In the genomic region with DNA sequence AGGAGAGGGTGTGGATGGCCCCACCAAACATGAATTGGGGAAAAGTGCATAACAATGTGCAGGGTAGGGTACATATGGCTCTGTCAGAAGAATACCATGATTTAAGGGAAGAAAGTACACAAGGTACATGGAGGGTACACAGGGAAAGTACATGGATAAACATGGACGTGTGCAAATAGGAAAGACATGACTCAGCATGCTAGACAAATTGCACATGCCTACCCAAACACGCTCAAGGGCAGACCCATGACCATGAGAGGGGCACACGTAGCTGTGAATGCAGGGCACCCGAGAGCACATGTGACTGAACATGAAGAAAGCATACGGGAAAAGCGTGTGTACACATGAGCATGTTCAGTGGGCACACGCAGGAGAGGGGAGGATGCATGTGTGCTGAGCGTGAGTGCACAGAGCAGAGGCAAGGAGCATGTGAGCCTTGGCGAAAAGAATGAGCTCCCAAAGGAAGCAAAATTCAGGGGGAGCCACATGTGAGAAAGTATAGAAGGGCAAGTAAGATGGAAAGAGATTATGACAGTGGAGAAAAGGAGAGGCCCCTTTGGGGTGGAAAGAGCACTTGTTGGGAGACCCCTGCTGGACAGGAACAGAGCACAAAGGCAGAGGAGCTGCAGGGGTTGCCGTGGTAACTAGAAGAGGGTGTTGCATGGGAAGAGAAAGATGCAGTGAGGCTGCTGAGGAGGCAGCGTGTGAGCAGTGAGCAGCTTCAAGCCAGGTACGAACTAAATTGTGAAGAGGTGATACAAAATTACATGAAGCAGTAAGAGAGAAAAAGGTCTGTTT, we compare ENCODE assay signal across 10 cellular contexts. TPM values are rescaled to one million over a fixed set of nuclear protein-coding genes. Genes with fewer than 3 reads are reported as not detected.
DNase-seq lines count a peak whose midpoint lies in the region; ATAC-seq, FAIRE-seq and TF ChIP-seq lines count a peak whose summit lies in the region.
"Had no signal": no experiment of that assay in that cellular context is flagged by ENCODE, and none has a peak within 500 bp of the region (broad histone marks: within the 10 kb centered on the region; RNA-seq: fewer than 3 reads in every experiment).

No MANE protein-coding gene starts in this region.

- no peaks in the 10 kb centered on the region for H3K9me3 ChIP-seq in WERI-Rb-1 (ENCODE audit: severe bottlenecking)
- no peaks in the 10 kb centered on the region for H3K9me3 ChIP-seq in mesenchymal stem cell (ENCODE audit: control insufficient read depth, low read length)

- no peaks in the 10 kb centered on the region for H3K9me3 Mint-ChIP-seq in natural killer cell

- no peak overlapping the region for H3K9ac ChIP-seq in mesenchymal stem cell (ENCODE audit: low read length)

- H3K23ac ChIP-seq in mesenchymal stem cell (ENCODE audit: low read length in 2 of 2): no peak overlapping the region

- H3K4me3 ChIP-seq in WERI-Rb-1 (ENCODE audit: low read depth, low read length) (no peak overlapping the region), mesenchymal stem cell (ENCODE audit: insufficient read depth in 1 of 2, low read depth in 1 of 2, low read length in 2 of 2) (no peak overlapping the region)
- H3K4me3 ChIP-seq: skin epidermis had no signal

- no peak overlapping the region for H2AFZ ChIP-seq in mesenchymal stem cell (ENCODE audit: low read depth, low read length)

- H2BK12ac ChIP-seq in mesenchymal stem cell (ENCODE audit: low read length in 2 of 2): no peak overlapping the region

- intact Hi-C loops in natural killer cell (cut with micrococcal nuclease): no loop called here

- H3K4me1 Mint-ChIP-seq in natural killer cell: no peaks in the 10 kb centered on the region

- H4K91ac ChIP-seq in mesenchymal stem cell (ENCODE audit: low read length): no peak overlapping the region

- FAIRE-seq in HTR-8/SVneo (lab: Jason Lieb, UNC): no peak

- H2BK120ac ChIP-seq in mesenchymal stem cell (ENCODE audit: low read depth, low read length): no peak overlapping the region

- H3K27ac Mint-ChIP-seq in natural killer cell: no peak overlapping the region

- H2BK15ac ChIP-seq in mesenchymal stem cell (ENCODE audit: low read depth, poor library complexity, severe bottlenecking): no peak overlapping the region

- H3K4me2 ChIP-seq in mesenchymal stem cell (ENCODE audit: low read length, poor library complexity, severe bottlenecking): no peak overlapping the region

- H3K27ac ChIP-seq in WERI-Rb-1 (no peak overlapping the region), mesenchymal stem cell (ENCODE audit: low read length, poor library complexity, severe bottlenecking) (no peak overlapping the region)
- H3K27ac ChIP-seq: skin epidermis had no signal

- peaks cover 14 to 20% of the 10 kb centered on the region in 2 donors for H3K27me3 Mint-ChIP-seq in natural killer cell (ENCODE audit: low read depth in 2 of 2)

- H3K14ac ChIP-seq in mesenchymal stem cell (ENCODE audit: low read length in 2 of 2): no peak overlapping the region

- peaks cover 2% of the 10 kb centered on the region for H3K79me1 ChIP-seq in mesenchymal stem cell (replicated peaks; ENCODE audit: low read length, poor library complexity, severe bottlenecking)

- no peaks in the 10 kb centered on the region for H3K27me3 ChIP-seq in WERI-Rb-1 (ENCODE audit: insufficient read depth, low read depth, severe bottlenecking)
- H3K27me3 ChIP-seq in mesenchymal stem cell (ENCODE audit: control insufficient read depth in 1 of 2, insufficient read depth in 1 of 2, low read length in 2 of 2): no peaks in the 10 kb centered on the region

- no peak overlapping the region for H4K8ac ChIP-seq in mesenchymal stem cell (ENCODE audit: low read length)

- peaks cover 62% of the 10 kb centered on the region for H3K36me3 ChIP-seq in WERI-Rb-1
- peaks cover 57 to 71% of the 10 kb centered on the region in 2 experiments for H3K36me3 ChIP-seq in mesenchymal stem cell (ENCODE audit: control insufficient read depth in 1 of 2, insufficient read depth in 2 of 2, low read depth in 1 of 2, low read length in 2 of 2)

- H3K36me3 Mint-ChIP-seq in natural killer cell: no peaks in the 10 kb centered on the region

- 96% methylated on average over 12 of the region's 12 CpGs for WGBS in mesenchymal stem cell

- no peak overlapping the region for H3K4ac ChIP-seq in mesenchymal stem cell (ENCODE audit: low read depth in 1 of 2, low read length in 2 of 2)

- no peak overlapping the region for H3K18ac ChIP-seq in mesenchymal stem cell (ENCODE audit: low read depth in 1 of 2, low read length in 2 of 2)

- H3K4me1 ChIP-seq in mesenchymal stem cell (ENCODE audit: control insufficient read depth, insufficient read depth, low read depth, low read length): no peaks in the 10 kb centered on the region

- TF ChIP-seq CTCF in WERI-Rb-1 (IDR thresholded peaks at IDR 0.05; ENCODE audit: low read depth, low read length) (peak; percentile 75), natural killer cell (IDR thresholded peaks at IDR 0.05) (no peak)

- no peak overlapping the region for H2AK5ac ChIP-seq in mesenchymal stem cell (ENCODE audit: low read length, severe bottlenecking)

- ATAC-seq in natural killer cell: no peak
- ATAC-seq in GM18868 (IDR thresholded peaks at IDR 0.05; ENCODE audit: unreplicated experiment): no peak

- DNase-seq in NCI-H1417 (lab: John Stamatoyannopoulos, UW): peak; percentile 6 to 73 (median 39)
- no peak for DNase-seq in NCI-H1417 treated with DMSO at 0.1 percent for 48 hours (lab: John Stamatoyannopoulos, UW)
- peak; percentile 31 for DNase-seq in HTR-8/SVneo (ENCODE audit: insufficient read length, low spot score)
- DNase-seq in WERI-Rb-1: peak; percentile 70
- peak; percentile 54 for DNase-seq in mesenchymal stem cell
- DNase-seq in natural killer cell: no peak
- no peak for DNase-seq in activated gamma-delta T cell treated with Interleukin-2 at 50 U/mL for 16 hours
- DNase-seq: T1000 had no signal

- H2BK5ac ChIP-seq in mesenchymal stem cell (ENCODE audit: low read depth, low read length, poor library complexity, severe bottlenecking): no peak overlapping the region

- no peak overlapping the region for H3K4me3 Mint-ChIP-seq in natural killer cell

RNA-seq across cellular contexts. Expression of gene OR2H2, which starts 17.8 kb away (rescaled TPM):
- polyA plus RNA-seq in mesenchymal stem cell (2013, experiment 1 of 2): not detected
- polyA plus RNA-seq in mesenchymal stem cell (2013, experiment 2 of 2): not detected
- not detected for total RNA-seq in natural killer cell

RNA-seq across cellular contexts. Expression of gene GABBR1, which starts 30.2 kb away (rescaled TPM):
- polyA plus RNA-seq in mesenchymal stem cell (2013, experiment 1 of 2): 23.2 TPM
- polyA plus RNA-seq in mesenchymal stem cell (2013, experiment 2 of 2): 20.8 TPM
- 10 to 100 TPM in 2 of 3 donors, 1 to 10 TPM in 1; 7.6 to 12.8 (median 10.9) TPM for total RNA-seq in natural killer cell

RNA-seq across cellular contexts. Expression of gene UBD, which starts 43.2 kb away (rescaled TPM):
- not detected for polyA plus RNA-seq in mesenchymal stem cell (2013, experiment 1 of 2)
- not detected for polyA plus RNA-seq in mesenchymal stem cell (2013, experiment 2 of 2)
- not detected for total RNA-seq in natural killer cell

RNA-seq across cellular contexts. Expression of gene MOG, which starts 54.1 kb away (rescaled TPM):
- not detected for polyA plus RNA-seq in mesenchymal stem cell (2013, experiment 1 of 2)
- polyA plus RNA-seq in mesenchymal stem cell (2013, experiment 2 of 2): not detected
- total RNA-seq in natural killer cell: not detected

Comparison
In these comparisons a context has a peak if more than half of its experiments do, and no peak if none do; other contexts are left out.
1. DNase-seq: peak in NCI-H1417 (3 of 3), HTR-8/SVneo (single experiment), WERI-Rb-1 (single experiment) and mesenchymal stem cell (single experiment); none in NCI-H1417 treated with DMSO at 0.1 percent for 48 hours (single experiment), natural killer cell (single experiment) and activated gamma-delta T cell treated with Interleukin-2 at 50 U/mL for 16 hours (single experiment).